In genomic region chr20:63178889-63179751, GRCh38 we compare ENCODE assay signal across 8 cellular contexts. TPM values are rescaled to one million over a fixed set of nuclear protein-coding genes. Genes with fewer than 3 reads are reported as not detected.
DNase-seq lines count a peak whose midpoint lies in the region; ATAC-seq and TF ChIP-seq lines count a peak whose summit lies in the region.

No MANE protein-coding gene starts in this region.

- TF ChIP-seq EP300 in esophagus muscularis mucosa (IDR thresholded peaks at IDR 0.05) (no peak), tibial nerve (IDR thresholded peaks at IDR 0.05) (no peak)

- peak; percentile 40 to 56; a peak in 3 of 4 replicates for TF ChIP-seq CTCF in GM23338 (conservative IDR thresholded peaks at IDR 0.05; ENCODE audit: low read depth in 2 of 2)
- TF ChIP-seq CTCF in esophagus muscularis mucosa (IDR thresholded peaks at IDR 0.05) = peak in 2 of 3 experiments; percentile 46 to 60
- peak in 3 of 5 experiments; percentile 26 to 40 (median 37) for TF ChIP-seq CTCF in tibial nerve (IDR thresholded peaks at IDR 0.05)

- peak; percentile 53 for DNase-seq in GM23338 (ENCODE audit: low spot score)
- DNase-seq in NCI-H748 (lab: John Stamatoyannopoulos, UW; ENCODE audit: unreplicated experiment) = peak; percentile 81
- DNase-seq in activated T-cell treated with anti-CD3 and anti-CD28 coated beads for 1 hour (ENCODE audit: low read depth) = peak; percentile 55
- no peak for DNase-seq in esophagus muscularis mucosa (ENCODE audit: extremely low spot score)
- peak in 44 of 56 donors; percentile 4 to 78 (median 46) for DNase-seq in nucleus accumbens (lab: John Stamatoyannopoulos, UW)
- no peak for DNase-seq in tibial nerve (ENCODE audit: low spot score in 2 of 2)

- no peak overlapping the region for H2AFZ ChIP-seq in GM23338

- H3K4me3 Mint-ChIP-seq in GM23338 = peak overlapping the region; percentile 73

- H3K36me3 Mint-ChIP-seq in GM23338 (ENCODE audit: low read depth) = no peaks in the 10 kb centered on the region

- peaks cover 0 to 17% (median 0%) of the 10 kb centered on the region in 11 experiments; a peak in 7 of 22 replicates for H3K9me3 ChIP-seq in BLaER1 treated with 17β-estradiol and CSF1 and Interleukin-3, amounts not matched to agents 10 nM and 100 nM (replicated peaks in 1 of 11)
- no peaks in the 10 kb centered on the region for H3K9me3 ChIP-seq in esophagus muscularis mucosa
- H3K9me3 ChIP-seq in tibial nerve = no peaks in the 10 kb centered on the region

- peak overlapping the region in 4 of 11 experiments; percentile 20 to 55 (median 30); a peak in 3 of 22 replicates for H3K9ac ChIP-seq in BLaER1 treated with 17β-estradiol and CSF1 and Interleukin-3, amounts not matched to agents 10 nM and 100 nM

- H3K4me2 ChIP-seq in BLaER1 treated with 17β-estradiol and CSF1 and Interleukin-3, amounts not matched to agents 10 nM and 100 nM = peak overlapping the region; percentile 95 to 99 (median 97)
- H3K4me2 ChIP-seq in GM23338 = peak overlapping the region; percentile 75

- peak overlapping the region; percentile 42 to 68 (median 56) for H3K4me3 ChIP-seq in BLaER1 treated with 17β-estradiol and CSF1 and Interleukin-3, amounts not matched to agents 10 nM and 100 nM
- H3K4me3 ChIP-seq in GM23338 = peak overlapping the region; percentile 52
- peak overlapping the region; percentile 32 to 48 (median 38) for H3K4me3 ChIP-seq in esophagus muscularis mucosa
- peak overlapping the region in 2 of 4 donors; percentile 27 to 31 for H3K4me3 ChIP-seq in tibial nerve

- no peak overlapping the region for H3K27ac Mint-ChIP-seq in GM23338

- no peaks in the 10 kb centered on the region for H3K9me3 Mint-ChIP-seq in GM23338

- H3K27me3 Mint-ChIP-seq in GM23338 (ENCODE audit: insufficient read depth, low read depth, poor library complexity) = peaks cover 47% of the 10 kb centered on the region

- H3K9me2 ChIP-seq in GM23338 (ENCODE audit: insufficient read depth) = no peaks in the 10 kb centered on the region

- H3K79me2 ChIP-seq in GM23338 (replicated peaks; ENCODE audit: insufficient read depth) = no peaks in the 10 kb centered on the region

- ATAC-seq in GM23338 = peak; percentile 1
- ATAC-seq in HG03342 (IDR thresholded peaks at IDR 0.05; ENCODE audit: unreplicated experiment) = no peak

- 5% methylated on average over 11 of the region's 74 CpGs for WGBS in esophagus muscularis mucosa
- 1% methylated on average over 31 to 33 of the region's 74 CpGs for WGBS in tibial nerve, 2 donors

- peaks cover 52 to 69% (median 59%) of the 10 kb centered on the region in 11 experiments for H3K27me3 ChIP-seq in BLaER1 treated with 17β-estradiol and CSF1 and Interleukin-3, amounts not matched to agents 10 nM and 100 nM
- H3K27me3 ChIP-seq in GM23338 (ENCODE audit: insufficient read depth) (peaks cover 43% of the 10 kb centered on the region), esophagus muscularis mucosa (peaks cover 7 to 97% (median 60%) of the 10 kb centered on the region in 4 donors), tibial nerve (peaks cover 9 to 93% of the 10 kb centered on the region in 2 donors)

- intact Hi-C loops in esophagus muscularis mucosa (cut with DNase I) = loop anchor here (1.0 kb wide), 1 partner anchor 123 kb away; no protein-coding TSS in a partner anchor

- no peaks in the 10 kb centered on the region for H3K36me3 ChIP-seq in BLaER1 treated with 17β-estradiol and CSF1 and Interleukin-3, amounts not matched to agents 10 nM and 100 nM
- H3K36me3 ChIP-seq in GM23338 (ENCODE audit: insufficient read depth) (no peaks in the 10 kb centered on the region), esophagus muscularis mucosa (no peaks in the 10 kb centered on the region), tibial nerve (no peaks in the 10 kb centered on the region)

- no peak overlapping the region for H3K27ac ChIP-seq in BLaER1 treated with 17β-estradiol and CSF1 and Interleukin-3, amounts not matched to agents 10 nM and 100 nM
- no peak overlapping the region for H3K27ac ChIP-seq in GM23338 (ENCODE audit: low read depth)
- no peak overlapping the region for H3K27ac ChIP-seq in esophagus muscularis mucosa (replicated peaks in 1 of 4)
- H3K27ac ChIP-seq in tibial nerve = no peak overlapping the region

- TF ChIP-seq POLR2A in esophagus muscularis mucosa (IDR thresholded peaks at IDR 0.05; ENCODE audit: low read depth) (no peak), tibial nerve (IDR thresholded peaks at IDR 0.05) (no peak)

- peaks cover 23% of the 10 kb centered on the region for H3K4me1 Mint-ChIP-seq in GM23338

- peaks cover 6 to 91% (median 55%) of the 10 kb centered on the region in 11 experiments; a peak in 20 of 22 replicates for H4K20me1 ChIP-seq in BLaER1 treated with 17β-estradiol and CSF1 and Interleukin-3, amounts not matched to agents 10 nM and 100 nM
- no peaks in the 10 kb centered on the region for H4K20me1 ChIP-seq in GM23338 (replicated peaks; ENCODE audit: insufficient read depth)

- peaks cover 6% of the 10 kb centered on the region; the same call in 1 of the 2 replicates for H3F3A ChIP-seq in GM23338 (replicated peaks; ENCODE audit: low read depth)

- H3K4me1 ChIP-seq in BLaER1 treated with 17β-estradiol and CSF1 and Interleukin-3, amounts not matched to agents 10 nM and 100 nM = peaks cover 55 to 81% (median 67%) of the 10 kb centered on the region in 10 experiments
- H3K4me1 ChIP-seq in GM23338 (ENCODE audit: insufficient read depth) (peaks cover 29% of the 10 kb centered on the region), esophagus muscularis mucosa (peaks cover 28 to 51% (median 48%) of the 10 kb centered on the region in 4 donors), tibial nerve (peaks cover 0 to 59% (median 19%) of the 10 kb centered on the region in 4 donors)

TF ChIP-seq in GM23338, 12 proteins besides CTCF, POLR2A, EP300 and RAD21 (continues in another document):
- TF ChIP-seq ETS1 (IDR thresholded peaks at IDR 0.05) (no peak), CREB1 (CRISPR knock-in tag; IDR thresholded peaks at IDR 0.05; ENCODE audit: low read depth) (no peak)

RNA-seq across cellular contexts. Expression of gene YTHDF1, which starts 36.8 kb away (rescaled TPM):
- 64.3 and 64.5 TPM in 2 replicates for total RNA-seq in GM23338 (2014; rRNA removed; shearing (Covaris generic))
- polyA plus RNA-seq in GM23338 (2016; fragmentation: Nextera tagmentation; extraction: Ambion mirVana) = 30.9 and 34.9 TPM in 2 replicates
- 10 to 100 TPM; 17.9 to 32.1 (median 29.7) TPM for total RNA-seq in esophagus muscularis mucosa
- 10 to 100 TPM; 20.7 to 25.5 (median 23.3) TPM for total RNA-seq in tibial nerve

RNA-seq across cellular contexts. Expression of gene BIRC7, which starts 56.6 kb away (rescaled TPM):
- total RNA-seq in GM23338 (2014; rRNA removed; shearing (Covaris generic)) = 0.24 TPM in 1 of 2 replicates, not detected in the other
- 0.16 TPM in 1 of 2 replicates, not detected in the other for polyA plus RNA-seq in GM23338 (2016; fragmentation: Nextera tagmentation; extraction: Ambion mirVana)
- not detected for total RNA-seq in esophagus muscularis mucosa
- 10 to 100 TPM; 29.4 to 53.1 (median 42.2) TPM for total RNA-seq in tibial nerve

Comparison
In these comparisons a context has a peak if more than half of its experiments do, and no peak if none do; other contexts are left out.
1. DNase-seq: peak in GM23338 (single experiment), NCI-H748 (single experiment), activated T-cell treated with anti-CD3 and anti-CD28 coated beads for 1 hour (single experiment) and nucleus accumbens (44 of 56); none in esophagus muscularis mucosa (single experiment) and tibial nerve (0 of 2).
2. RNA of gene BIRC7, which starts 56.6 kb away (total RNA-seq): 29.4 to 53.1 TPM in tibial nerve; 0.24 TPM in GM23338 and not detected in esophagus muscularis mucosa; every median in the first group is over 10 times any median in the second.
3. Peak in every context shown above with its lines, with median percentiles within 50 percentile points of each other: CTCF ChIP-seq.